10 cellular contexts compared by ENCODE assay signal in the genomic region with DNA sequence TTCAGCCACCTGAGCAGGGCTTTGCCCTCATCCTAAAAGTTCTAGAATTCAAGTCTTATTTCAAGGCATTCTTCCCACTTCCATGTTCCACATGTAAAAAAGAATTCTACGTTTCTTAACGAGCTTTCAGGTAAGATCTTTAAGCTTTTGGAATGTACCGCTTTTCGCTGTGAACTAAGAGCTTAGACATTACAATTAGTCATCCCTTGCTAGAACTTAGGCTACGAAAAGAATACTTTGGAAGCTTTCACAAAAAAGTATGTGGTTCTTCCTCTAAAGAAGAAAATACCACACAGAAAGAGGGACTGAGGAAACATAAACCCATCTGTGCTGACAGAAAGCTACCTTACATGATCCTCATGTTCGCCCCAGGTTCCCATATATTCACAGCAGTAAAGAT. TPM values are rescaled to one million over a fixed set of nuclear protein-coding genes. Genes with fewer than 3 reads are reported as not detected.
DNase-seq lines count a peak whose midpoint lies in the region; ATAC-seq and TF ChIP-seq lines count a peak whose summit lies in the region.
"Had no signal": no experiment of that assay in that cellular context is flagged by ENCODE, and none has a peak within 500 bp of the region (broad histone marks: within the 10 kb centered on the region; RNA-seq: fewer than 3 reads in every experiment).

No MANE protein-coding gene starts in this region.

- no peaks in the 10 kb centered on the region for H3K9me3 Mint-ChIP-seq in activated CD8-positive, alpha-beta T cell treated with anti-CD3 and anti-CD28 coated beads for 36 hours

- H3K4me3 Mint-ChIP-seq in activated CD8-positive, alpha-beta T cell treated with anti-CD3 and anti-CD28 coated beads for 36 hours = peak overlapping the region; percentile 99

- TF ChIP-seq CTCF in HL-60 (IDR thresholded peaks at IDR 0.05; ENCODE audit: insufficient read depth, low read length) = no peak
- TF ChIP-seq CTCF in activated CD8-positive, alpha-beta T cell treated with anti-CD3 and anti-CD28 coated beads for 36 hours (IDR thresholded peaks at IDR 0.05) = no peak
- TF ChIP-seq CTCF in gastroesophageal sphincter (IDR thresholded peaks at IDR 0.05) = no peak
- no peak for TF ChIP-seq CTCF in smooth muscle cell (IDR thresholded peaks at IDR 0.05; ENCODE audit: borderline replicate concordance, insufficient read depth, poor library complexity, severe bottlenecking)

- no peak for TF ChIP-seq EP300 in gastroesophageal sphincter (IDR thresholded peaks at IDR 0.05)

- POLR2A ChIA-PET in activated CD8-positive, alpha-beta T cell treated with anti-CD3 and anti-CD28 coated beads for 36 hours (lab: Charles Lee) = interaction anchor here (0.6 to 1.3 kb wide), 8 partner anchors 9 to 105 kb away, joined by 3 to 4 read pairs (median 3); no protein-coding TSS in a partner anchor

- H3K27ac ChIP-seq in HL-60 (replicated peaks) (peak overlapping the region; percentile 80), gastroesophageal sphincter (peak overlapping the region; percentile 43 to 97 (median 85)), smooth muscle cell (ENCODE audit: low read depth) (peak overlapping the region; percentile 92)

- ATAC-seq in activated CD8-positive, alpha-beta T cell treated with anti-CD3 and anti-CD28 coated beads for 36 hours = no peak
- ATAC-seq in gastroesophageal sphincter (no peak), HG02970 (IDR thresholded peaks at IDR 0.05; ENCODE audit: low FRiP score, unreplicated experiment) (no peak)
- ATAC-seq: lower lobe of right lung had no signal

- peaks cover 38% of the 10 kb centered on the region for H3K4me1 Mint-ChIP-seq in activated CD8-positive, alpha-beta T cell treated with anti-CD3 and anti-CD28 coated beads for 36 hours (ENCODE audit: low read depth)

- DNase-seq in HL-60 (ENCODE audit: low read depth in 1 of 2, low spot score in 1 of 2) = no peak
- DNase-seq in activated CD8-positive, alpha-beta T cell treated with anti-CD3 and anti-CD28 coated beads for 36 hours = no peak
- DNase-seq in smooth muscle cell (lab: John Stamatoyannopoulos, UW; ENCODE audit: unreplicated experiment) = no peak
- DNase-seq in stimulated activated CD8-positive, alpha-beta memory T cell treated with anti-CD3 and anti-CD28 coated beads, Interleukin-4, amount 100 ng/mL, for 48 hours = no peak
- no peak for DNase-seq in stimulated activated CD4-positive, alpha-beta T cell treated with anti-CD3 and anti-CD28 coated beads, Interleukin-4, amount 100 ng/mL, for 24 hours
- DNase-seq in GM03348 (ENCODE audit: low spot score) = no peak
- DNase-seq: lower lobe of right lung, NCI-H1694 had no signal

- peak overlapping the region; percentile 28 for H2AFZ ChIP-seq in smooth muscle cell (ENCODE audit: low read depth)

- intact Hi-C loops in activated CD8-positive, alpha-beta T cell treated with anti-CD3 and anti-CD28 coated beads for 36 hours (cut with micrococcal nuclease) = no loop called here

- peaks cover 20% of the 10 kb centered on the region for H3F3A ChIP-seq in smooth muscle cell (ENCODE audit: low read depth)

- H3K4me1 ChIP-seq in gastroesophageal sphincter (peaks cover 0 to 44% (median 0%) of the 10 kb centered on the region in 3 donors), smooth muscle cell (ENCODE audit: low read depth) (peaks cover 24% of the 10 kb centered on the region)

- H3K9me3 ChIP-seq in gastroesophageal sphincter (no peaks in the 10 kb centered on the region), smooth muscle cell (replicated peaks; ENCODE audit: low read depth) (no peaks in the 10 kb centered on the region)
- H3K9me3 ChIP-seq: lower lobe of right lung had no signal

- peaks cover 19% of the 10 kb centered on the region for H3K36me3 Mint-ChIP-seq in activated CD8-positive, alpha-beta T cell treated with anti-CD3 and anti-CD28 coated beads for 36 hours (ENCODE audit: low read depth)

- H3K36me3 ChIP-seq in gastroesophageal sphincter = no peaks in the 10 kb centered on the region
- H3K36me3 ChIP-seq in smooth muscle cell (ENCODE audit: low read depth) = no peaks in the 10 kb centered on the region

- H3K79me2 ChIP-seq in smooth muscle cell (ENCODE audit: low read depth) = peaks cover 56% of the 10 kb centered on the region

- CTCF ChIA-PET in activated CD8-positive, alpha-beta T cell treated with anti-CD3 and anti-CD28 coated beads for 36 hours (lab: Charles Lee) = interaction anchor here (0.7 to 2.8 kb wide), 6 partner anchors 13 to 105 kb away, joined by 3 to 18 read pairs (median 4); no protein-coding TSS in a partner anchor

- no peaks in the 10 kb centered on the region for H4K20me1 ChIP-seq in smooth muscle cell (ENCODE audit: low read depth)

- TF ChIP-seq POLR2A in gastroesophageal sphincter (IDR thresholded peaks at IDR 0.05) = no peak

- peak overlapping the region; percentile 62 for H3K9ac ChIP-seq in smooth muscle cell (ENCODE audit: low read depth)

- no peaks in the 10 kb centered on the region for H3K27me3 Mint-ChIP-seq in activated CD8-positive, alpha-beta T cell treated with anti-CD3 and anti-CD28 coated beads for 36 hours

- H3K4me3 ChIP-seq in HL-60 (replicated peaks; ENCODE audit: insufficient read depth, low read length) (peak overlapping the region; percentile 68), gastroesophageal sphincter (no peak overlapping the region), smooth muscle cell (peak overlapping the region; percentile 82)

- H3K4me2 ChIP-seq in smooth muscle cell = peak overlapping the region; percentile 87

- 35 to 77% methylated on average over 3 to 6 of the region's 6 CpGs for WGBS in gastroesophageal sphincter (ENCODE audit: low coverage in 1 of 2), 2 donors
- 26% methylated on average over 6 of the region's 6 CpGs for WGBS in smooth muscle cell (ENCODE audit: low lambda C conversion rate)

- H3K27me3 ChIP-seq in HL-60 (ENCODE audit: insufficient read depth, poor library complexity, severe bottlenecking) (no peaks in the 10 kb centered on the region), gastroesophageal sphincter (no peaks in the 10 kb centered on the region), smooth muscle cell (ENCODE audit: low read depth) (no peaks in the 10 kb centered on the region)

- peak overlapping the region; percentile 62 for H3K27ac Mint-ChIP-seq in activated CD8-positive, alpha-beta T cell treated with anti-CD3 and anti-CD28 coated beads for 36 hours

RNA-seq across cellular contexts. Expression of a gene that starts 1.9 kb away (rescaled TPM):
- total RNA-seq in activated CD8-positive, alpha-beta T cell treated with anti-CD3 and anti-CD28 coated beads for 36 hours = 100 to 1,000 TPM; 165 to 169 TPM
- total RNA-seq in gastroesophageal sphincter = 100 to 1,000 TPM; 235 to 370 (median 290) TPM
- 79.4 and 107 TPM in 2 replicates for total RNA-seq in smooth muscle cell
- 72.4 and 92.1 TPM in 2 replicates for polyA plus RNA-seq in smooth muscle cell

RNA-seq across cellular contexts. Expression of a gene that starts 2.2 kb away (rescaled TPM):
- total RNA-seq in activated CD8-positive, alpha-beta T cell treated with anti-CD3 and anti-CD28 coated beads for 36 hours = 1 to 10 TPM; 7.0 to 7.7 TPM
- total RNA-seq in gastroesophageal sphincter (10 to 100 TPM in 2 of 4 donors, 1 to 10 TPM in 2; 6.4 to 18.4 (median 10.7) TPM), smooth muscle cell (1.1 and 3.4 TPM in 2 replicates)
- polyA plus RNA-seq in smooth muscle cell = 6.1 and 7.1 TPM in 2 replicates

RNA-seq across cellular contexts. Expression of a gene that starts 24.6 kb away (rescaled TPM):
- 10 to 100 TPM; 50.3 to 52.4 TPM for total RNA-seq in activated CD8-positive, alpha-beta T cell treated with anti-CD3 and anti-CD28 coated beads for 36 hours
- total RNA-seq in gastroesophageal sphincter = 100 to 1,000 TPM in 1 of 4 donors, 10 to 100 TPM in 3; 87.1 to 103 (median 98.2) TPM
- total RNA-seq in smooth muscle cell = 72.2 and 74.1 TPM in 2 replicates
- 117 and 148 TPM in 2 replicates for polyA plus RNA-seq in smooth muscle cell

RNA-seq across cellular contexts. Expression of a gene that starts 27.2 kb away (rescaled TPM):
- total RNA-seq in activated CD8-positive, alpha-beta T cell treated with anti-CD3 and anti-CD28 coated beads for 36 hours = not detected
- total RNA-seq in gastroesophageal sphincter (not detected), smooth muscle cell (not detected in 2 replicates)
- polyA plus RNA-seq in smooth muscle cell = not detected in 2 replicates
- total RNA-seq: lower lobe of right lung had no signal

RNA-seq across cellular contexts. Expression of a gene that starts 34.0 kb away (rescaled TPM):
- 10 to 100 TPM; 66.0 to 67.4 TPM for total RNA-seq in activated CD8-positive, alpha-beta T cell treated with anti-CD3 and anti-CD28 coated beads for 36 hours
- total RNA-seq in gastroesophageal sphincter = 10 to 100 TPM; 37.0 to 55.6 (median 39.1) TPM
- total RNA-seq in smooth muscle cell = 12.2 and 19.0 TPM in 2 replicates
- polyA plus RNA-seq in smooth muscle cell = 42.2 and 51.9 TPM in 2 replicates

Comparison
In these comparisons a context has a peak if more than half of its experiments do, and no peak if none do; other contexts are left out.
1. H3K4me3 ChIP-seq: peak in HL-60 (single experiment) and smooth muscle cell (single experiment); none in gastroesophageal sphincter (0 of 2).
2. Peak in every context shown above with its lines, with median percentiles within 50 percentile points of each other: H3K27ac ChIP-seq.